ENCODE assay signal across 1 cellular context in genomic region chr4:5750052-5750950, GRCh38.
TF ChIP-seq lines count a peak whose summit lies in the region.

No MANE protein-coding gene starts in this region.

TF ChIP-seq in K562, 482 proteins besides CTCF, POLR2A, EP300 and RAD21:
- TF ChIP-seq, protein P1, sequence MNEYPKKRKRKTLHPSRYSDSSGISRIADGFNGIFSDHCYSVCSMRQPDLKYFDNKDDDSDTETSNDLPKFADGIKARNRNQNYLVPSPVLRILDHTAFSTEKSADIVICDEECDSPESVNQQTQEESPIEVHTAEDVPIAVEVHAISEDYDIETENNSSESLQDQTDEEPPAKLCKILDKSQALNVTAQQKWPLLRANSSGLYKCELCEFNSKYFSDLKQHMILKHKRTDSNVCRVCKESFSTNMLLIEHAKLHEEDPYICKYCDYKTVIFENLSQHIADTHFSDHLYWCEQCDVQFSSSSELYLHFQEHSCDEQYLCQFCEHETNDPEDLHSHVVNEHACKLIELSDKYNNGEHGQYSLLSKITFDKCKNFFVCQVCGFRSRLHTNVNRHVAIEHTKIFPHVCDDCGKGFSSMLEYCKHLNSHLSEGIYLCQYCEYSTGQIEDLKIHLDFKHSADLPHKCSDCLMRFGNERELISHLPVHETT (CRISPR knock-in tag; conservative IDR thresholded peaks at IDR 0.05 in 1 of 2, IDR thresholded peaks at IDR 0.05 in 1 of 2) = 0 out of 4 replicates have a peak, but pooled peaks of 1 of the 2 experiments have one; percentile 16
- TF ChIP-seq FOSL1 (tag; conservative IDR thresholded peaks at IDR 0.05) = peak; percentile 52
- TF ChIP-seq ZNF121 (CRISPR knock-in tag; conservative IDR thresholded peaks at IDR 0.05) = no peak
- no peak for TF ChIP-seq ZNF445 (CRISPR knock-in tag; IDR thresholded peaks at IDR 0.05; ENCODE audit: low read depth)
- TF ChIP-seq, protein P2, sequence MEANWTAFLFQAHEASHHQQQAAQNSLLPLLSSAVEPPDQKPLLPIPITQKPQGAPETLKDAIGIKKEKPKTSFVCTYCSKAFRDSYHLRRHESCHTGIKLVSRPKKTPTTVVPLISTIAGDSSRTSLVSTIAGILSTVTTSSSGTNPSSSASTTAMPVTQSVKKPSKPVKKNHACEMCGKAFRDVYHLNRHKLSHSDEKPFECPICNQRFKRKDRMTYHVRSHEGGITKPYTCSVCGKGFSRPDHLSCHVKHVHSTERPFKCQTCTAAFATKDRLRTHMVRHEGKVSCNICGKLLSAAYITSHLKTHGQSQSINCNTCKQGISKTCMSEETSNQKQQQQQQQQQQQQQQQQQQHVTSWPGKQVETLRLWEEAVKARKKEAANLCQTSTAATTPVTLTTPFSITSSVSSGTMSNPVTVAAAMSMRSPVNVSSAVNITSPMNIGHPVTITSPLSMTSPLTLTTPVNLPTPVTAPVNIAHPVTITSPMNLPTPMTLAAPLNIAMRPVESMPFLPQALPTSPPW (CRISPR knock-in tag; IDR thresholded peaks at IDR 0.05) = 0 out of 2 replicates have a peak, but pooled peaks have one; percentile 14
- no peak for TF ChIP-seq JUND (IDR thresholded peaks at IDR 0.05; ENCODE audit: borderline replicate concordance, low read depth, low read length)
- peak; percentile 23; the same call in 1 of the 3 replicates for TF ChIP-seq JUND (tag; IDR thresholded peaks at IDR 0.05; ENCODE audit: borderline replicate concordance, low read depth, low read length)
